Comparison of ENCODE assay signal across 1 cellular context in genomic region chr1:112704908-112705627, GRCh38.
TF ChIP-seq lines count a peak whose summit lies in the region.

No MANE protein-coding gene starts in this region.

TF ChIP-seq in GM12878, 131 proteins besides CTCF, POLR2A, EP300 and RAD21 (continued from another document and continues in another):
- TF ChIP-seq NKRF (conservative IDR thresholded peaks at IDR 0.05) = no peak
- no peak for TF ChIP-seq FOXK2 (IDR thresholded peaks at IDR 0.05)
- TF ChIP-seq SMAD1 (IDR thresholded peaks at IDR 0.05; ENCODE audit: low read depth, partially characterized antibody) = no peak
- no peak for TF ChIP-seq LARP7 (IDR thresholded peaks at IDR 0.05)
- TF ChIP-seq WRNIP1 (IDR thresholded peaks at IDR 0.05; ENCODE audit: borderline replicate concordance, low read depth, low read length) = no peak
- TF ChIP-seq RFX5 (IDR thresholded peaks at IDR 0.05; ENCODE audit: low read depth, low read length) = no peak; the same call in 1 of the 2 replicates
- no peak for TF ChIP-seq NFYA (IDR thresholded peaks at IDR 0.05; ENCODE audit: borderline replicate concordance, low read depth, low read length)
- TF ChIP-seq STAT1 (conservative IDR thresholded peaks at IDR 0.05) = 0 out of 2 replicates have a peak, but pooled peaks have one; percentile 27
- no peak; the same call in 1 of the 2 replicates for TF ChIP-seq CHD2 (IDR thresholded peaks at IDR 0.05; ENCODE audit: borderline replicate concordance, low read depth, low read length)
- no peak for TF ChIP-seq CBX3 (IDR thresholded peaks at IDR 0.05; ENCODE audit: borderline replicate concordance, low read depth)
- TF ChIP-seq PAX8 (IDR thresholded peaks at IDR 0.05) = no peak
- TF ChIP-seq MTA3 (IDR thresholded peaks at IDR 0.05; ENCODE audit: borderline replicate concordance, low read length) = peak; percentile 81; the same call in 1 of the 2 replicates
- TF ChIP-seq ATF2 (IDR thresholded peaks at IDR 0.05; ENCODE audit: low read length) = no peak; the same call in 1 of the 2 replicates
- 0 out of 2 replicates have a peak, but pooled peaks have one; percentile 22 for TF ChIP-seq GATAD2B (conservative IDR thresholded peaks at IDR 0.05; ENCODE audit: low read depth)
- no peak for TF ChIP-seq ZZZ3 (IDR thresholded peaks at IDR 0.05; ENCODE audit: control insufficient read depth, insufficient read length, low read depth)
- TF ChIP-seq POLR2AphosphoS5 (IDR thresholded peaks at IDR 0.05; ENCODE audit: low read length) = peak; percentile 92
- TF ChIP-seq NR2C1 (IDR thresholded peaks at IDR 0.05) = no peak
- peak; percentile 56; the same call in 1 of the 2 replicates for TF ChIP-seq DPF2 (IDR thresholded peaks at IDR 0.05)
- no peak for TF ChIP-seq CHD4 (IDR thresholded peaks at IDR 0.05)
- TF ChIP-seq MYC (IDR thresholded peaks at IDR 0.05; ENCODE audit: insufficient read depth, insufficient read length, insufficient replicate concordance, low read length, severe bottlenecking) = no peak
- TF ChIP-seq NBN (IDR thresholded peaks at IDR 0.05) = peak; percentile 89
- TF ChIP-seq IKZF1 (conservative IDR thresholded peaks at IDR 0.05) = peak; percentile 90
- no peak for TF ChIP-seq BCL11A (IDR thresholded peaks at IDR 0.05; ENCODE audit: low read depth, low read length)
- no peak for TF ChIP-seq YBX1 (IDR thresholded peaks at IDR 0.05)
- TF ChIP-seq BHLHE40 (IDR thresholded peaks at IDR 0.05; ENCODE audit: borderline replicate concordance in 1 of 2, low read depth in 2 of 2, low read length in 1 of 2) = no peak
- TF ChIP-seq IKZF2 (IDR thresholded peaks at IDR 0.05) = peak; percentile 84 to 87
- TF ChIP-seq SUPT20H (IDR thresholded peaks at IDR 0.05; ENCODE audit: borderline replicate concordance, control insufficient read depth, low read depth, low read length) = no peak
- TF ChIP-seq EGR1 (IDR thresholded peaks at IDR 0.05; ENCODE audit: borderline replicate concordance in 1 of 2, low read depth in 2 of 2, low read length in 2 of 2) = no peak
- TF ChIP-seq MEF2B (IDR thresholded peaks at IDR 0.05; ENCODE audit: partially characterized antibody, poor library complexity, severe bottlenecking) = peak; percentile 76
- no peak for TF ChIP-seq ZNF217 (IDR thresholded peaks at IDR 0.05)
- TF ChIP-seq RBBP5 (conservative IDR thresholded peaks at IDR 0.05) = no peak
- TF ChIP-seq SUZ12 (IDR thresholded peaks at IDR 0.05; ENCODE audit: unreplicated experiment) = no peak
- TF ChIP-seq CUX1 (IDR thresholded peaks at IDR 0.05; ENCODE audit: insufficient replicate concordance, low read depth, low read length) = no peak
- peak; percentile 50; the same call in 1 of the 2 replicates for TF ChIP-seq ZNF687 (IDR thresholded peaks at IDR 0.05)
- TF ChIP-seq FOXM1 (IDR thresholded peaks at IDR 0.05; ENCODE audit: low read depth, low read length) = no peak
- TF ChIP-seq ZNF592 (IDR thresholded peaks at IDR 0.05) = no peak
- TF ChIP-seq SIX5 (IDR thresholded peaks at IDR 0.05; ENCODE audit: low read depth, low read length, severe bottlenecking) = peak; percentile 28
- no peak for TF ChIP-seq CEBPZ (IDR thresholded peaks at IDR 0.05; ENCODE audit: low read depth, low read length)
- no peak for TF ChIP-seq EZH2 (IDR thresholded peaks at IDR 0.05; ENCODE audit: borderline replicate concordance, control insufficient read depth, low read depth, low read length)
- TF ChIP-seq KDM1A (IDR thresholded peaks at IDR 0.05; ENCODE audit: borderline replicate concordance) = no peak
